In genomic region chr2:134097740-134098139, GRCh38 we compare ENCODE assay signal across 21 cellular contexts.
"Had no signal": no experiment of that assay in that cellular context is flagged by ENCODE, and none has a peak within 500 bp of the region (broad histone marks: within the 10 kb centered on the region; RNA-seq: fewer than 3 reads in every experiment).

No MANE protein-coding gene starts in this region.

- H3K4me3 Mint-ChIP-seq: activated naive CD8-positive, alpha-beta T cell treated with anti-CD3 and anti-CD28 coated beads, Interleukin-2, amount 10 ng/mL, durations not matched to agents 7 days and 5 days; activated T-cell treated with anti-CD3 and anti-CD28 coated beads, Interleukin-2, amount 50 U/mL, for 4 hours; naive thymus-derived CD4-positive, alpha-beta T cell; neural crest cell; stimulated activated memory B cell treated with anti-CD40 and anti-IgM and Interleukin-4, amounts not matched to agents 10 μg/mL and 1 μg/mL and 100 μg/mL, for 72 hours; type B pancreatic cell; WTC11 had no signal

- H3K4me1 ChIP-seq: lower lobe of right lung had no signal

- ATAC-seq: activated T-cell treated with anti-CD3 and anti-CD28 coated beads, Interleukin-2, amount 50 U/mL, for 4 hours; naive thymus-derived CD4-positive, alpha-beta T cell; stimulated activated memory B cell treated with anti-CD40 and anti-IgM and Interleukin-4, amounts not matched to agents 10 μg/mL and 1 μg/mL and 100 μg/mL, for 72 hours; WTC11 had no signal

- DNase-seq: activated CD4-positive, alpha-beta T cell treated with anti-CD3 and anti-CD28 coated beads, Interleukin-2, amount 50 U/mL, for 4 hours; activated CD8-positive, alpha-beta memory T cell treated with anti-CD3 and anti-CD28 coated beads for 24 hours; activated CD8-positive, alpha-beta memory T cell treated with anti-CD3 and anti-CD28 coated beads, Interleukin-2, amount 50 U/mL, for 4 hours; activated naive CD4-positive, alpha-beta T cell treated with Interleukin-2 at 50 U/mL for 16 hours; activated naive CD8-positive, alpha-beta T cell treated with anti-CD3 and anti-CD28 coated beads, Interleukin-2, amount 10 ng/mL, durations not matched to agents 7 days and 5 days; activated T-cell treated with anti-CD3 and anti-CD28 coated beads, Interleukin-2, amount 50 U/mL, for 4 hours; cortex of kidney; lower lobe of right lung; mesendoderm; naive thymus-derived CD4-positive, alpha-beta T cell; occipital lobe; posterior cingulate gyrus; small intestine; stimulated activated CD4-positive, alpha-beta T cell treated with anti-CD3 and anti-CD28 coated beads, Interleukin-2, amount 100 ng/mL, for 24 hours; T-helper 1 cell had no signal

- H3K9me3 ChIP-seq: lower lobe of right lung, thoracic aorta had no signal

- H3K36me3 Mint-ChIP-seq: activated naive CD8-positive, alpha-beta T cell treated with anti-CD3 and anti-CD28 coated beads, Interleukin-2, amount 10 ng/mL, durations not matched to agents 7 days and 5 days; naive thymus-derived CD4-positive, alpha-beta T cell; stimulated activated memory B cell treated with anti-CD40 and anti-IgM and Interleukin-4, amounts not matched to agents 10 μg/mL and 1 μg/mL and 100 μg/mL, for 72 hours; type B pancreatic cell had no signal

- H3K4me3 ChIP-seq: cardiac muscle cell, lower lobe of right lung, thoracic aorta had no signal

- H3K36me3 ChIP-seq: cardiac muscle cell, lower lobe of right lung, thoracic aorta had no signal

- H3K27me3 ChIP-seq: cardiac muscle cell had no signal

- H3K27ac Mint-ChIP-seq: activated naive CD8-positive, alpha-beta T cell treated with anti-CD3 and anti-CD28 coated beads, Interleukin-2, amount 10 ng/mL, durations not matched to agents 7 days and 5 days; naive thymus-derived CD4-positive, alpha-beta T cell; stimulated activated memory B cell treated with anti-CD40 and anti-IgM and Interleukin-4, amounts not matched to agents 10 μg/mL and 1 μg/mL and 100 μg/mL, for 72 hours; type B pancreatic cell; WTC11 had no signal

- H3K4me1 Mint-ChIP-seq: activated naive CD8-positive, alpha-beta T cell treated with anti-CD3 and anti-CD28 coated beads, Interleukin-2, amount 10 ng/mL, durations not matched to agents 7 days and 5 days; neural crest cell had no signal

- H3K27ac ChIP-seq: cardiac muscle cell, lower lobe of right lung, thoracic aorta had no signal
